Comparison of ENCODE assay signal across 22 cellular contexts in genomic region chr6:31397901-31398300, GRCh38. TPM values are rescaled to one million over a fixed set of nuclear protein-coding genes. Genes with fewer than 3 reads are reported as not detected.
DNase-seq lines count a peak whose midpoint lies in the region; ATAC-seq and TF ChIP-seq lines count a peak whose summit lies in the region.
"Had no signal": no experiment of that assay in that cellular context is flagged by ENCODE, and none has a peak within 500 bp of the region (broad histone marks: within the 10 kb centered on the region; RNA-seq: fewer than 3 reads in every experiment).

No MANE protein-coding gene starts in this region.

- peak; percentile 1 to 35 for DNase-seq in NCI-H2081 (lab: John Stamatoyannopoulos, UW)
- DNase-seq in NCI-H2081 treated with DMSO at 0.1 percent for 48 hours (lab: John Stamatoyannopoulos, UW) = no peak
- DNase-seq in LoVo (ENCODE audit: low spot score) = peak; percentile 9
- no peak for DNase-seq in chondrocyte (ENCODE audit: low spot score)
- DNase-seq in activated T-cell treated with anti-CD3 and anti-CD28 coated beads, Interleukin-2, amount 50 U/mL, for 72 hours = no peak
- DNase-seq in NCI-H524 treated with DMSO at 0.1 percent for 48 hours (lab: John Stamatoyannopoulos, UW) = no peak
- DNase-seq: activated B cell treated with CpG ODN at 0.5 μM for 24 hours; activated CD4-positive, alpha-beta T cell treated with anti-CD3 and anti-CD28 coated beads, Interleukin-2, amount 50 U/mL, for 4 hours; activated effector memory CD4-positive, alpha-beta T cell treated with Interleukin-2 at 50 U/mL for 16 hours; activated naive CD8-positive, alpha-beta T cell treated with anti-CD3 and anti-CD28 coated beads, Interleukin-2, amount 10 ng/mL, durations not matched to agents 7 days and 5 days; cerebellar nuclear complex; effector CD4-positive, alpha-beta T cell; hippocampal formation; NCI-H187; NCI-H446 treated with DMSO at 0.1 percent for 48 hours; nucleus accumbens; stimulated activated CD4-positive, alpha-beta T cell treated with anti-CD3 and anti-CD28 coated beads, Interleukin-2, amount 100 ng/mL, for 48 hours; stimulated activated naive CD4-positive, alpha-beta T cell treated with Interleukin-2 at 50 U/mL for 16 hours had no signal

- no peak overlapping the region for H3K27ac Mint-ChIP-seq in chondrocyte (ENCODE audit: unreplicated experiment)
- no peak overlapping the region for H3K27ac Mint-ChIP-seq in activated T-cell treated with anti-CD3 and anti-CD28 coated beads, Interleukin-2, amount 50 U/mL, for 72 hours
- H3K27ac Mint-ChIP-seq: activated B cell treated with CpG ODN at 0.5 μM for 24 hours; activated naive CD8-positive, alpha-beta T cell treated with anti-CD3 and anti-CD28 coated beads, Interleukin-2, amount 10 ng/mL, durations not matched to agents 7 days and 5 days had no signal

- H3K4me1 ChIP-seq in subcutaneous abdominal adipose tissue (ENCODE audit: control insufficient read depth in 5 of 5, insufficient read depth in 5 of 5, low read length in 5 of 5) (peaks cover 5 to 58% (median 32%) of the 10 kb centered on the region in 5 donors), gastroesophageal sphincter (peaks cover 0 to 48% (median 11%) of the 10 kb centered on the region in 3 donors)

- no peaks in the 10 kb centered on the region for H3K27me3 Mint-ChIP-seq in chondrocyte (ENCODE audit: low read depth)
- peaks cover 9% of the 10 kb centered on the region for H3K27me3 Mint-ChIP-seq in activated T-cell treated with anti-CD3 and anti-CD28 coated beads, Interleukin-2, amount 50 U/mL, for 72 hours (ENCODE audit: low read depth)
- H3K27me3 Mint-ChIP-seq: activated B cell treated with CpG ODN at 0.5 μM for 24 hours; activated naive CD8-positive, alpha-beta T cell treated with anti-CD3 and anti-CD28 coated beads, Interleukin-2, amount 10 ng/mL, durations not matched to agents 7 days and 5 days had no signal

- ATAC-seq in activated T-cell treated with anti-CD3 and anti-CD28 coated beads, Interleukin-2, amount 50 U/mL, for 72 hours (replicated peaks in 1 of 2) = no peak
- no peak for ATAC-seq in gastroesophageal sphincter
- ATAC-seq: Right ventricle myocardium inferior had no signal

- H3K9me3 ChIP-seq in subcutaneous abdominal adipose tissue (ENCODE audit: control insufficient read depth in 5 of 5, low read length in 5 of 5) (no peaks in the 10 kb centered on the region), gastroesophageal sphincter (no peaks in the 10 kb centered on the region)

- peaks cover 5% of the 10 kb centered on the region for H3K36me3 Mint-ChIP-seq in chondrocyte (ENCODE audit: low read depth)
- H3K36me3 Mint-ChIP-seq in activated T-cell treated with anti-CD3 and anti-CD28 coated beads, Interleukin-2, amount 50 U/mL, for 72 hours (ENCODE audit: insufficient read depth in 2 of 2) = peaks cover 0 to 7% of the 10 kb centered on the region in 2 donors
- H3K36me3 Mint-ChIP-seq: activated naive CD8-positive, alpha-beta T cell treated with anti-CD3 and anti-CD28 coated beads, Interleukin-2, amount 10 ng/mL, durations not matched to agents 7 days and 5 days had no signal

- H3K4me3 ChIP-seq in subcutaneous abdominal adipose tissue (ENCODE audit: low read depth in 1 of 5, low read length in 5 of 5) (no peak overlapping the region), gastroesophageal sphincter (no peak overlapping the region)
- H3K4me3 ChIP-seq: skin epidermis had no signal

- TF ChIP-seq POLR2A in gastroesophageal sphincter (IDR thresholded peaks at IDR 0.05) = no peak

- WGBS in gastroesophageal sphincter (ENCODE audit: low coverage in 1 of 2), 2 donors = 56 to 65% methylated on average over 5 to 6 of the region's 7 CpGs

- no peak for TF ChIP-seq CTCF in chondrocyte (IDR thresholded peaks at IDR 0.05)
- no peak for TF ChIP-seq CTCF in gastroesophageal sphincter (IDR thresholded peaks at IDR 0.05)

- H3K27ac ChIP-seq in subcutaneous abdominal adipose tissue (ENCODE audit: low read depth, low read length) (peak overlapping the region; percentile 30), gastroesophageal sphincter (peak overlapping the region in 1 of 4 donors; percentile 28)

- H3K36me3 ChIP-seq in subcutaneous abdominal adipose tissue (ENCODE audit: control insufficient read depth in 5 of 5, insufficient read depth in 5 of 5, low read length in 5 of 5) = peaks cover 0 to 18% (median 4%) of the 10 kb centered on the region in 5 donors
- no peaks in the 10 kb centered on the region for H3K36me3 ChIP-seq in gastroesophageal sphincter

- H3K4me3 Mint-ChIP-seq in chondrocyte (ENCODE audit: unreplicated experiment) = peak overlapping the region; percentile 38
- no peak overlapping the region for H3K4me3 Mint-ChIP-seq in activated T-cell treated with anti-CD3 and anti-CD28 coated beads, Interleukin-2, amount 50 U/mL, for 72 hours
- H3K4me3 Mint-ChIP-seq: activated naive CD8-positive, alpha-beta T cell treated with anti-CD3 and anti-CD28 coated beads, Interleukin-2, amount 10 ng/mL, durations not matched to agents 7 days and 5 days had no signal

- H3K9ac ChIP-seq in subcutaneous abdominal adipose tissue (ENCODE audit: low read length in 5 of 5) = no peak overlapping the region

- H3K4me1 Mint-ChIP-seq in chondrocyte (ENCODE audit: low read depth) = peaks cover 49% of the 10 kb centered on the region
- H3K4me1 Mint-ChIP-seq in activated T-cell treated with anti-CD3 and anti-CD28 coated beads, Interleukin-2, amount 50 U/mL, for 72 hours (ENCODE audit: low read depth) = peaks cover 56% of the 10 kb centered on the region

- no peak for TF ChIP-seq EP300 in gastroesophageal sphincter (IDR thresholded peaks at IDR 0.05)

- no peaks in the 10 kb centered on the region for H3K9me3 Mint-ChIP-seq in chondrocyte (ENCODE audit: low read depth)
- no peaks in the 10 kb centered on the region for H3K9me3 Mint-ChIP-seq in activated T-cell treated with anti-CD3 and anti-CD28 coated beads, Interleukin-2, amount 50 U/mL, for 72 hours
- H3K9me3 Mint-ChIP-seq: activated B cell treated with CpG ODN at 0.5 μM for 24 hours; activated naive CD8-positive, alpha-beta T cell treated with anti-CD3 and anti-CD28 coated beads, Interleukin-2, amount 10 ng/mL, durations not matched to agents 7 days and 5 days had no signal

- H3K27me3 ChIP-seq in subcutaneous abdominal adipose tissue (ENCODE audit: control insufficient read depth in 5 of 5, insufficient read depth in 4 of 5, low read length in 5 of 5) (no peaks in the 10 kb centered on the region), gastroesophageal sphincter (no peaks in the 10 kb centered on the region)

RNA-seq across cellular contexts. Expression of gene MICA, which starts 5.5 kb away (rescaled TPM):
- total RNA-seq in chondrocyte = 54.6 to 56.8 TPM (median 56.3 TPM) in 3 replicates
- total RNA-seq in activated T-cell treated with anti-CD3 and anti-CD28 coated beads, Interleukin-2, amount 50 U/mL, for 72 hours = 1 to 10 TPM; 4.6 to 9.5 TPM
- 10 to 100 TPM; 17.4 to 33.2 (median 22.1) TPM for total RNA-seq in gastroesophageal sphincter

RNA-seq across cellular contexts. Expression of gene HLA-B, which starts 40.9 kb away (rescaled TPM):
- 149 to 216 TPM (median 206 TPM) in 3 replicates for total RNA-seq in chondrocyte
- 1,000 to 10,000 TPM; 3,527 to 3,556 TPM for total RNA-seq in activated T-cell treated with anti-CD3 and anti-CD28 coated beads, Interleukin-2, amount 50 U/mL, for 72 hours
- 100 to 1,000 TPM; 299 to 991 (median 620) TPM for total RNA-seq in gastroesophageal sphincter

Comparison
In these comparisons a context has a peak if more than half of its experiments do, and no peak if none do; other contexts are left out.
1. DNase-seq: peak in NCI-H2081 (2 of 2) and LoVo (single experiment); none in NCI-H2081 treated with DMSO at 0.1 percent for 48 hours (single experiment), chondrocyte (single experiment), activated T-cell treated with anti-CD3 and anti-CD28 coated beads, Interleukin-2, amount 50 U/mL, for 72 hours (0 of 2) and NCI-H524 treated with DMSO at 0.1 percent for 48 hours (single experiment).